8 cellular contexts compared by ENCODE assay signal in genomic region chr5:151257731-151258715, GRCh38. TPM values are rescaled to one million over a fixed set of nuclear protein-coding genes. Genes with fewer than 3 reads are reported as not detected.
DNase-seq lines count a peak whose midpoint lies in the region; ATAC-seq and TF ChIP-seq lines count a peak whose summit lies in the region.

No MANE protein-coding gene starts in this region.

- H3K27me3 Mint-ChIP-seq in CD14-positive monocyte (ENCODE audit: low read depth in 3 of 3): peaks cover 0 to 3% (median 2%) of the 10 kb centered on the region in 3 donors

- no peaks in the 10 kb centered on the region for H3K9me3 ChIP-seq in colonic mucosa

- peaks cover 36 to 39% of the 10 kb centered on the region in 2 donors for H3K36me3 Mint-ChIP-seq in CD14-positive monocyte

- H3K36me3 ChIP-seq in colonic mucosa: no peaks in the 10 kb centered on the region

- H3K4me1 Mint-ChIP-seq in CD14-positive monocyte: peaks cover 62% of the 10 kb centered on the region

- no peaks in the 10 kb centered on the region for H3K27me3 ChIP-seq in colonic mucosa

- DNase-seq in CD14-positive monocyte (ENCODE audit: low spot score): peak; percentile 76
- peak; percentile 25 for DNase-seq in LoVo (ENCODE audit: low spot score)
- peak; percentile 64 for DNase-seq in germinal center (ENCODE audit: low spot score)
- DNase-seq in ecto neural progenitor cell (ENCODE audit: low spot score): no peak
- no peak for DNase-seq in colonic mucosa
- no peak for DNase-seq in SHP77 treated with DMSO at 0.1 percent for 48 hours (lab: John Stamatoyannopoulos, UW)
- no peak for DNase-seq in NCI-H1048 (lab: John Stamatoyannopoulos, UW)

- intact Hi-C loops in CD14-positive monocyte (cut with micrococcal nuclease) (loop anchor here in 1 of 2 donors (10.0 kb wide), 1 partner anchor 203 kb away; no protein-coding TSS in a partner anchor), colonic mucosa (cut with DNase I) (no loop called here)

- H3K9me3 Mint-ChIP-seq in CD14-positive monocyte: no peaks in the 10 kb centered on the region

- peaks cover 6% of the 10 kb centered on the region for H3K4me1 ChIP-seq in colonic mucosa

- no peak overlapping the region for H3K9ac ChIP-seq in colonic mucosa (ENCODE audit: low read depth in 2 of 2, low read length in 2 of 2)

- H3K27ac Mint-ChIP-seq in CD14-positive monocyte: peak overlapping the region; percentile 92 to 100 (median 97)

- H3K27ac ChIP-seq in colonic mucosa: no peak overlapping the region

- H3K4me3 Mint-ChIP-seq in CD14-positive monocyte: peak overlapping the region; percentile 57 to 69

- H3K4me3 ChIP-seq in colonic mucosa: no peak overlapping the region

- TF ChIP-seq CTCF in CD14-positive monocyte (IDR thresholded peaks at IDR 0.05): no peak
- no peak for TF ChIP-seq CTCF in colonic mucosa (IDR thresholded peaks at IDR 0.05)

- peak; percentile 25 for ATAC-seq in GM21381 (IDR thresholded peaks at IDR 0.05; ENCODE audit: unreplicated experiment)

RNA-seq across cellular contexts. Expression of gene GM2A, which starts 5.0 kb away (rescaled TPM):
- polyA plus RNA-seq in CD14-positive monocyte: 10 to 100 TPM; 28.0 to 57.9 TPM
- total RNA-seq in colonic mucosa: 10 to 100 TPM; 22.0 to 27.2 TPM

RNA-seq across cellular contexts. Expression of gene CCDC69, which starts 34.1 kb away (rescaled TPM):
- polyA plus RNA-seq in CD14-positive monocyte: 10 to 100 TPM; 68.4 to 84.1 TPM
- 10 to 100 TPM in 1 of 2 donors, 1 to 10 TPM in 1; 4.2 to 23.8 TPM for total RNA-seq in colonic mucosa

RNA-seq across cellular contexts. Expression of gene SLC36A3, which starts 45.5 kb away (rescaled TPM):
- polyA plus RNA-seq in CD14-positive monocyte: not detected
- total RNA-seq in colonic mucosa: not detected

Comparison
In these comparisons a context has a peak if more than half of its experiments do, and no peak if none do; other contexts are left out.
1. DNase-seq: peak in CD14-positive monocyte (single experiment), LoVo (single experiment) and germinal center (single experiment); none in ecto neural progenitor cell (single experiment), colonic mucosa (single experiment), SHP77 treated with DMSO at 0.1 percent for 48 hours (single experiment) and NCI-H1048 (single experiment).